Comparison of ENCODE assay signal across 16 cellular contexts in the genomic region with DNA sequence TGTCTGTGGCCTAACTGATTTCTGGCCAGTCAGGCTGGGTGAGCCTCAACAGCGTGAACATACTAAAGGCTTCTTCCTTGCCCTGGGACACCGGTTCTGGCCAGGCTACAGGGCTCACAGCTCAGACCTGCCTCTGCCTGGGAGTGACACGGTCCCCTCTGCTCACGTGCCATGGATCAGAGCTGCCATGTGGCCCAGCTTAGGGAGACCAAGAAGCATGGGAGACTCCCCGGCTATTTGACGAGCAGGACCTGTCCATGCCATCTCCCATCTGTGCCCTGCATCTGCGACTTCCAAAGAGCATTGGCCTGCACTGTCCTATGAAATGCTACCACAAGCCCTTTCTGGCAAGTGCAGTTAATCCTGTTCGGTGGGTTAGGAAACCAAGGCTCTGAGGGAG.
"Had no signal": no experiment of that assay in that cellular context is flagged by ENCODE, and none has a peak within 500 bp of the region (broad histone marks: within the 10 kb centered on the region; RNA-seq: fewer than 3 reads in every experiment).

No MANE protein-coding gene starts in this region.

- H3K4me1 ChIP-seq: ascending aorta, left ventricle myocardium inferior, suprapubic skin, upper lobe of left lung had no signal

- H3K36me3 ChIP-seq: ascending aorta, left ventricle myocardium inferior, suprapubic skin, upper lobe of left lung had no signal

- H3K36me3 Mint-ChIP-seq: memory B cell had no signal

- H3K9me3 Mint-ChIP-seq: activated naive CD8-positive, alpha-beta T cell treated with anti-CD3 and anti-CD28 coated beads, Interleukin-2, amount 50 U/mL, for 24 hours; memory B cell had no signal

- H3K27ac ChIP-seq: ascending aorta, hepatocyte, left ventricle myocardium inferior, suprapubic skin, upper lobe of left lung had no signal

- H3K27ac Mint-ChIP-seq: activated naive CD8-positive, alpha-beta T cell treated with anti-CD3 and anti-CD28 coated beads, Interleukin-2, amount 50 U/mL, for 24 hours; memory B cell had no signal

- H3K4me3 ChIP-seq: ascending aorta, dorsolateral prefrontal cortex, hepatocyte, left ventricle myocardium inferior, suprapubic skin, upper lobe of left lung had no signal

- H3K9me3 ChIP-seq: ascending aorta, left ventricle myocardium inferior, suprapubic skin, upper lobe of left lung had no signal

- DNase-seq: activated CD4-positive, alpha-beta T cell treated with anti-CD3 and anti-CD28 coated beads, Interleukin-2, amount 50 U/mL, for 48 hours; activated gamma-delta T cell treated with Interleukin-2 at 50 U/mL for 16 hours; activated naive CD8-positive, alpha-beta T cell treated with anti-CD3 and anti-CD28 coated beads, Interleukin-2, amount 50 U/mL, for 24 hours; left ventricle myocardium inferior; SHP77; stimulated activated naive CD4-positive, alpha-beta T cell had no signal

- H3K27me3 Mint-ChIP-seq: activated naive CD8-positive, alpha-beta T cell treated with anti-CD3 and anti-CD28 coated beads, Interleukin-2, amount 50 U/mL, for 24 hours had no signal

- H3K27me3 ChIP-seq: ascending aorta, dorsolateral prefrontal cortex, hepatocyte, suprapubic skin, upper lobe of left lung had no signal

- ATAC-seq: activated naive CD8-positive, alpha-beta T cell treated with anti-CD3 and anti-CD28 coated beads, Interleukin-2, amount 50 U/mL, for 24 hours; esophagus mucosa; sciatic nerve; SK-N-SH treated with all-trans-retinoic acid at 6 μM for 48 hours had no signal

- H3K4me3 Mint-ChIP-seq: activated naive CD8-positive, alpha-beta T cell treated with anti-CD3 and anti-CD28 coated beads, Interleukin-2, amount 50 U/mL, for 24 hours; memory B cell; neural crest cell had no signal

- H3K4me1 Mint-ChIP-seq: memory B cell had no signal
